In the genomic region with DNA sequence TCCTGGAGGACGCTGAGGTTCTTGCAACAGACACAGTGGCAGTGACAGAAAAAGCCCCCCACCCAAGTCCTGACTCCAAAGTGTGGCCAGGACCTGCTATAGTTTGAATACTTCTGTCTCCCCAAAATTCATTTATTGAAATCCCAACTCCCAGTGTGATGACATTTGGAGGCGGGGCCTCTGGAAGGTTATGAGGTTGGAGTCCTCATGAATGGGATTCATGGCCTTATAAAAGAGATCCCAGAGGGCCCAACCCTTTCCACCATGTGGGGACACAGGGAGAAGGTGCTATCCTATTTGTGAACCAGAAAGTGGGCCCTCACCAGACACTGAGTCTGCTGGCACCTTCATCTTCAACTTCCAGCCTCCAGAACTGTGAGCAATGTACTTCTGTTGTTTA, we compare ENCODE assay signal across 9 cellular contexts. TPM values are rescaled to one million over a fixed set of nuclear protein-coding genes. Genes with fewer than 3 reads are reported as not detected.
DNase-seq lines count a peak whose midpoint lies in the region; ATAC-seq and TF ChIP-seq lines count a peak whose summit lies in the region.
"Had no signal": no experiment of that assay in that cellular context is flagged by ENCODE, and none has a peak within 500 bp of the region (broad histone marks: within the 10 kb centered on the region; RNA-seq: fewer than 3 reads in every experiment).

No MANE protein-coding gene starts in this region.

- H3K4me1 ChIP-seq in lung (ENCODE audit: control insufficient read depth in 2 of 2, insufficient read depth in 2 of 2, low read length in 2 of 2), result peaks cover 37 to 42% of the 10 kb centered on the region in 2 donors
- peaks cover 0 to 65% (median 42%) of the 10 kb centered on the region in 4 donors for H3K4me1 ChIP-seq in tibial nerve

- intact Hi-C loops in activated naive CD4-positive, alpha-beta T cell treated with anti-CD3 and anti-CD28 coated beads for 36 hours (cut with micrococcal nuclease), result loop anchor here (1.0 kb wide), 3 partner anchors 9 to 108 kb away; no protein-coding TSS in a partner anchor

- H3K9me3 ChIP-seq in lung (ENCODE audit: control insufficient read depth in 2 of 2, insufficient read depth in 1 of 2, low read length in 1 of 2) (no peaks in the 10 kb centered on the region), tibial nerve (peaks cover 0 to 2% (median 0%) of the 10 kb centered on the region in 4 donors)
- H3K9me3 ChIP-seq: right lobe of liver had no signal

- H3K9me3 Mint-ChIP-seq in activated naive CD4-positive, alpha-beta T cell treated with anti-CD3 and anti-CD28 coated beads for 36 hours, result no peaks in the 10 kb centered on the region
- H3K9me3 Mint-ChIP-seq in activated T-helper 17 cell treated with anti-CD3 and anti-CD28 coated beads, Interleukin-2, amount 50 U/mL, for 72 hours, result no peaks in the 10 kb centered on the region

- H3K4me3 ChIP-seq in lung (no peak overlapping the region), tibial nerve (no peak overlapping the region)
- H3K4me3 ChIP-seq: right lobe of liver had no signal

- TF ChIP-seq POLR2A in tibial nerve (IDR thresholded peaks at IDR 0.05), result no peak

- TF ChIP-seq EP300 in tibial nerve (IDR thresholded peaks at IDR 0.05), result no peak

- CTCF ChIA-PET in activated naive CD4-positive, alpha-beta T cell treated with anti-CD3 and anti-CD28 coated beads for 36 hours (lab: Charles Lee), result interaction anchor here (0.8 to 2.3 kb wide), 7 partner anchors 10 to 49 kb away, joined by 3 to 16 read pairs (median 3); no protein-coding TSS in a partner anchor

- WGBS in lung, 2 donors, result 97 to 98% methylated on average over 2 of the region's 2 CpGs
- 100% methylated on average over 2 of the region's 2 CpGs for WGBS in tibial nerve, 2 donors

- H3K27ac ChIP-seq in lung (ENCODE audit: low read depth in 1 of 2, low read length in 1 of 2) (peak overlapping the region; percentile 17 to 62), tibial nerve (peak overlapping the region in 3 of 4 donors; percentile 62 to 76 (median 67))
- H3K27ac ChIP-seq: right lobe of liver had no signal

- H3K27me3 ChIP-seq in lung (ENCODE audit: control insufficient read depth, insufficient read depth), result no peaks in the 10 kb centered on the region
- no peaks in the 10 kb centered on the region for H3K27me3 ChIP-seq in tibial nerve
- H3K27me3 ChIP-seq: right lobe of liver had no signal

- TF ChIP-seq CTCF in lung (IDR thresholded peaks at IDR 0.05; ENCODE audit: control extremely low read depth, extremely low read depth) (no peak), tibial nerve (IDR thresholded peaks at IDR 0.05) (no peak)

- H3K36me3 Mint-ChIP-seq in activated naive CD4-positive, alpha-beta T cell treated with anti-CD3 and anti-CD28 coated beads for 36 hours (ENCODE audit: low read depth), result peaks cover 6% of the 10 kb centered on the region
- H3K36me3 Mint-ChIP-seq in activated T-helper 17 cell treated with anti-CD3 and anti-CD28 coated beads, Interleukin-2, amount 50 U/mL, for 72 hours (ENCODE audit: low read depth), result peaks cover 69% of the 10 kb centered on the region

- H3K4me1 Mint-ChIP-seq in activated naive CD4-positive, alpha-beta T cell treated with anti-CD3 and anti-CD28 coated beads for 36 hours (ENCODE audit: low read depth), result peaks cover 80% of the 10 kb centered on the region
- peaks cover 72% of the 10 kb centered on the region for H3K4me1 Mint-ChIP-seq in activated T-helper 17 cell treated with anti-CD3 and anti-CD28 coated beads, Interleukin-2, amount 50 U/mL, for 72 hours

- H3K4me3 Mint-ChIP-seq in activated naive CD4-positive, alpha-beta T cell treated with anti-CD3 and anti-CD28 coated beads for 36 hours, result peak overlapping the region; percentile 53
- peak overlapping the region; percentile 79 for H3K4me3 Mint-ChIP-seq in activated T-helper 17 cell treated with anti-CD3 and anti-CD28 coated beads, Interleukin-2, amount 50 U/mL, for 72 hours

- no peak for DNase-seq in activated naive CD4-positive, alpha-beta T cell treated with anti-CD3 and anti-CD28 coated beads for 36 hours
- no peak for DNase-seq in activated naive CD4-positive, alpha-beta T cell treated with anti-CD3 and anti-CD28 coated beads, Interleukin-2, amount 50 U/mL, for 16 hours
- no peak for DNase-seq in lung (ENCODE audit: low spot score)
- no peak for DNase-seq in tibial nerve (ENCODE audit: low spot score in 2 of 2)
- DNase-seq in NCI-H187 treated with DMSO at 0.1 percent for 48 hours (lab: John Stamatoyannopoulos, UW), result no peak
- DNase-seq in NCI-H1436 (lab: John Stamatoyannopoulos, UW), result no peak

- no peaks in the 10 kb centered on the region for H3K36me3 ChIP-seq in lung (ENCODE audit: control insufficient read depth in 2 of 2, insufficient read depth in 2 of 2, low read length in 2 of 2)
- no peaks in the 10 kb centered on the region for H3K36me3 ChIP-seq in tibial nerve
- H3K36me3 ChIP-seq: right lobe of liver had no signal

- H3K27ac Mint-ChIP-seq in activated naive CD4-positive, alpha-beta T cell treated with anti-CD3 and anti-CD28 coated beads for 36 hours, result peak overlapping the region; percentile 89
- H3K27ac Mint-ChIP-seq in activated T-helper 17 cell treated with anti-CD3 and anti-CD28 coated beads, Interleukin-2, amount 50 U/mL, for 72 hours, result peak overlapping the region; percentile 91

- no peak for ATAC-seq in activated T-helper 17 cell treated with anti-CD3 and anti-CD28 coated beads, Interleukin-2, amount 50 U/mL, for 72 hours (replicated peaks)
- ATAC-seq in lung (ENCODE audit: insufficient read depth, low FRiP score) (no peak), GM21423 (IDR thresholded peaks at IDR 0.05; ENCODE audit: unreplicated experiment) (no peak)

- no peaks in the 10 kb centered on the region for H3K27me3 Mint-ChIP-seq in activated naive CD4-positive, alpha-beta T cell treated with anti-CD3 and anti-CD28 coated beads for 36 hours (ENCODE audit: low read depth)
- no peaks in the 10 kb centered on the region for H3K27me3 Mint-ChIP-seq in activated T-helper 17 cell treated with anti-CD3 and anti-CD28 coated beads, Interleukin-2, amount 50 U/mL, for 72 hours

RNA-seq across cellular contexts. Expression of gene ANXA11, which starts 18.3 kb away (rescaled TPM):
- total RNA-seq in activated naive CD4-positive, alpha-beta T cell treated with anti-CD3 and anti-CD28 coated beads for 36 hours, result 100 to 1,000 TPM; 142 TPM
- 100 to 1,000 TPM; 184 to 275 TPM for total RNA-seq in activated T-helper 17 cell treated with anti-CD3 and anti-CD28 coated beads, Interleukin-2, amount 50 U/mL, for 72 hours
- total RNA-seq in lung (100 to 1,000 TPM in 1 of 2 donors, 10 to 100 TPM in 1; 97.7 to 282 TPM), tibial nerve (100 to 1,000 TPM in 3 of 4 donors, 10 to 100 TPM in 1; 99.8 to 128 (median 113) TPM)
- 100 to 1,000 TPM; 135 to 404 TPM for polyA plus RNA-seq in lung

RNA-seq across cellular contexts. Expression of gene PLAC9, which starts 54.5 kb away (rescaled TPM):
- not detected for total RNA-seq in activated naive CD4-positive, alpha-beta T cell treated with anti-CD3 and anti-CD28 coated beads for 36 hours
- not detected for total RNA-seq in activated T-helper 17 cell treated with anti-CD3 and anti-CD28 coated beads, Interleukin-2, amount 50 U/mL, for 72 hours
- total RNA-seq in lung (10 to 100 TPM; 12.1 to 53.1 TPM), tibial nerve (100 to 1,000 TPM in 3 of 4 donors, 10 to 100 TPM in 1; 63.3 to 199 (median 140) TPM)
- 10 to 100 TPM; 11.8 to 34.7 TPM for polyA plus RNA-seq in lung

Comparison
In these comparisons a context has a peak if more than half of its experiments do, and no peak if none do; other contexts are left out.
1. RNA of gene PLAC9, which starts 54.5 kb away (total RNA-seq): 63.3 to 199 TPM in tibial nerve and 12.1 to 53.1 TPM in lung; not detected in activated T-helper 17 cell treated with anti-CD3 and anti-CD28 coated beads, Interleukin-2, amount 50 U/mL, for 72 hours and not detected in activated naive CD4-positive, alpha-beta T cell treated with anti-CD3 and anti-CD28 coated beads for 36 hours; every median in the first group is over 10 times any median in the second.